Comparison of ENCODE assay signal across 8 cellular contexts in the genomic region with DNA sequence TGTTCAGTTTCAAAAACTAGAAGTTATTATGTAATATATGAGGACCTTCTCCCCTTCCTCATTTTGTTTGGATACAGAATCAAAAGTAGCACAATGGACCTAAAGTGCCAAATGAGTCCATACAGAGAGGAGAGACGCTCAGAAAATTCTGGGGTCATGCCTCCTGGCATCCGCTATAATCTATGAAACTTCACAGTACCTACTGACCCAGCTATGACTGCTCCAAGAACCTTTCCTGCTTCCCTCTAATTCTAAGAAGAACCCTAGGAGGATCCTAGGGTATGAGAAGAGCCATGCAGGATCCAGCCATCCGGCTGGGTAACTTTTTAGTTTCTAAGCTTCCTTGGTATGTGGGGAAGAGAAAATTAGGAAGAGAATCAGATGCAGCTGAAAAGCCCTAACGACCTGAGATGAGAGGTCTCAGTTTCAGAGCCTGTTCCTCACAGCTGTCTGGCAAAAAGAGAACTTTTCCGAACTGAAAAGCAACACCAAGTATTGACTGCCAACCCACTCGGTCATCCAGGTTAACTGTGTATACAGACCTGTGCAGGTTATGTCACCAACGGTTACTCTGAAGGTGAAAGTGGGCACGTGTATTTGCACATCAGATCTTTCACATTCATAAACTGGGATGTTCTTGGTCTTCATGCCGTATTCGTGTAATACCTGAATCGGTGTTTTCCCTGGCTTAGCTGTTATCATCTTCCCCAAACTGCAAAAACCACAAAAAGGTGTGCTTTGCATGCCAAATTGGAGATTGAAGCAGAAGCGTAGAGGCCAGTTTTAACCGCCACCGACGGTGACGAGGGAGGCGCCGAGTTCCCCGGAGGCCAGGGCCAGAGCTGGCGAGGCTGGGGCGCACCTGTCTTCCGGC. TPM values are rescaled to one million over a fixed set of nuclear protein-coding genes. Genes with fewer than 3 reads are reported as not detected.
A peak's percentile ranks its signal among the peaks of the same experiment; 100 is the strongest.
DNase-seq lines count a peak whose midpoint lies in the region; ATAC-seq lines count a peak whose summit lies in the region.

No MANE protein-coding gene starts in this region.

- H3K36me3 Mint-ChIP-seq in activated naive CD8-positive, alpha-beta T cell, result peaks cover 13% of the 10 kb centered on the region
- peaks cover 7 to 21% (median 8%) of the 10 kb centered on the region in 3 donors for H3K36me3 Mint-ChIP-seq in immature natural killer cell
- H3K36me3 Mint-ChIP-seq in stimulated activated naive B cell treated with anti-CD40 and anti-IgM and Interleukin-4, amounts not matched to agents 10 μg/mL and 1 μg/mL and 100 μg/mL, for 72 hours, result peaks cover 12 to 16% of the 10 kb centered on the region in 2 donors

- ATAC-seq in GM21360 (IDR thresholded peaks at IDR 0.05; ENCODE audit: unreplicated experiment) (peak; percentile 39), HG03521 (IDR thresholded peaks at IDR 0.05; ENCODE audit: unreplicated experiment) (peak; percentile 51)
- ATAC-seq in stimulated activated naive B cell treated with anti-CD40 and anti-IgM and Interleukin-4, amounts not matched to agents 10 μg/mL and 1 μg/mL and 100 μg/mL, for 72 hours (replicated peaks), result peak; percentile 65 to 66

- H3K27me3 Mint-ChIP-seq in activated naive CD8-positive, alpha-beta T cell, result no peaks in the 10 kb centered on the region
- H3K27me3 Mint-ChIP-seq in immature natural killer cell (ENCODE audit: low read depth in 3 of 3), result peaks cover 10 to 17% (median 12%) of the 10 kb centered on the region in 3 donors
- H3K27me3 Mint-ChIP-seq in stimulated activated naive B cell treated with anti-CD40 and anti-IgM and Interleukin-4, amounts not matched to agents 10 μg/mL and 1 μg/mL and 100 μg/mL, for 72 hours, result peaks cover 0 to 6% of the 10 kb centered on the region in 2 donors

- peak overlapping the region; percentile 90 for H3K4me3 Mint-ChIP-seq in activated naive CD8-positive, alpha-beta T cell
- H3K4me3 Mint-ChIP-seq in immature natural killer cell, result peak overlapping the region; percentile 79 to 86 (median 84)
- peak overlapping the region; percentile 89 to 98 for H3K4me3 Mint-ChIP-seq in stimulated activated naive B cell treated with anti-CD40 and anti-IgM and Interleukin-4, amounts not matched to agents 10 μg/mL and 1 μg/mL and 100 μg/mL, for 72 hours

- peak overlapping the region; percentile 95 for H3K27ac Mint-ChIP-seq in activated naive CD8-positive, alpha-beta T cell
- H3K27ac Mint-ChIP-seq in immature natural killer cell, result peak overlapping the region; percentile 77 to 90 (median 84)
- peak overlapping the region; percentile 96 for H3K27ac Mint-ChIP-seq in stimulated activated naive B cell treated with anti-CD40 and anti-IgM and Interleukin-4, amounts not matched to agents 10 μg/mL and 1 μg/mL and 100 μg/mL, for 72 hours

- DNase-seq in immature natural killer cell, result no peak
- peak; percentile 75 for DNase-seq in stimulated activated naive B cell treated with anti-CD40 and anti-IgM and Interleukin-4, amounts not matched to agents 10 μg/mL and 1 μg/mL and 100 μg/mL, for 72 hours
- DNase-seq in OCI-M2 (lab: John Stamatoyannopoulos, UW; ENCODE audit: unreplicated experiment), result no peak
- no peak for DNase-seq in stimulated activated CD4-positive, alpha-beta T cell treated with anti-CD3 and anti-CD28 coated beads, Interleukin-4, amount 100 ng/mL, for 1 hour

- H3K4me3 ChIP-seq in GM08714 (ENCODE audit: low read length), result peak overlapping the region; percentile 90

- peaks cover 39% of the 10 kb centered on the region for H3K4me1 Mint-ChIP-seq in activated naive CD8-positive, alpha-beta T cell (ENCODE audit: low read depth)
- H3K4me1 Mint-ChIP-seq in immature natural killer cell, result peaks cover 24 to 32% of the 10 kb centered on the region in 2 donors
- H3K4me1 Mint-ChIP-seq in stimulated activated naive B cell treated with anti-CD40 and anti-IgM and Interleukin-4, amounts not matched to agents 10 μg/mL and 1 μg/mL and 100 μg/mL, for 72 hours, result peaks cover 12 to 23% of the 10 kb centered on the region in 2 donors

- H3K9me3 Mint-ChIP-seq in activated naive CD8-positive, alpha-beta T cell (ENCODE audit: low read depth), result no peaks in the 10 kb centered on the region
- H3K9me3 Mint-ChIP-seq in immature natural killer cell, result no peaks in the 10 kb centered on the region
- peaks cover 0 to 2% of the 10 kb centered on the region in 2 donors for H3K9me3 Mint-ChIP-seq in stimulated activated naive B cell treated with anti-CD40 and anti-IgM and Interleukin-4, amounts not matched to agents 10 μg/mL and 1 μg/mL and 100 μg/mL, for 72 hours

RNA-seq across cellular contexts. Expression of gene PRKRA, which starts 1.0 kb away (rescaled TPM):
- polyA plus RNA-seq in immature natural killer cell, result 10 to 100 TPM; 37.7 to 57.7 (median 39.6) TPM

RNA-seq across cellular contexts. Expression of gene PJVK, which starts 1.2 kb away (rescaled TPM):
- under 1 TPM in 1 of 3 donors, not detected in 2; 0.19 TPM for polyA plus RNA-seq in immature natural killer cell

RNA-seq across cellular contexts. Expression of gene FKBP7, which starts 28.5 kb away (rescaled TPM):
- polyA plus RNA-seq in immature natural killer cell, result 1 to 10 TPM; 1.3 to 6.9 (median 2.1) TPM

RNA-seq across cellular contexts. Expression of gene PLEKHA3, which starts 30.3 kb away (rescaled TPM):
- polyA plus RNA-seq in immature natural killer cell, result 10 to 100 TPM; 22.4 to 35.6 (median 27.7) TPM
